13 cellular contexts compared by ENCODE assay signal in genomic region chr17:59791603-59792457, GRCh38.
A peak's percentile ranks its signal among the peaks of the same experiment; 100 is the strongest.
DNase-seq lines count a peak whose midpoint lies in the region; ATAC-seq, FAIRE-seq and TF ChIP-seq lines count a peak whose summit lies in the region.
"Had no signal": no experiment of that assay in that cellular context is flagged by ENCODE, and none has a peak within 500 bp of the region (broad histone marks: within the 10 kb centered on the region; RNA-seq: fewer than 3 reads in every experiment).

No MANE protein-coding gene starts in this region.

- dilution Hi-C loops in endothelial cell of umbilical vein (cut with MboI; ENCODE audit: extremely low pct_ligation_motif_present, low sequenced_read_pairs), result no loop called here

- H3K27me3 Mint-ChIP-seq in CD4-positive, alpha-beta T cell, result no peaks in the 10 kb centered on the region

- H3K4me1 Mint-ChIP-seq in CD4-positive, alpha-beta T cell (ENCODE audit: low read depth), result peaks cover 10% of the 10 kb centered on the region

- no peaks in the 10 kb centered on the region for H3K27me3 ChIP-seq in CD4-positive, alpha-beta T cell (ENCODE audit: control insufficient read depth, insufficient read depth, low read length)
- H3K27me3 ChIP-seq in Panc1 (ENCODE audit: control insufficient read depth, insufficient read depth, low read length), result no peaks in the 10 kb centered on the region
- no peaks in the 10 kb centered on the region for H3K27me3 ChIP-seq in endothelial cell of umbilical vein (ENCODE audit: control insufficient read depth in 2 of 2, insufficient read depth in 2 of 2, low read length in 2 of 2)
- H3K27me3 ChIP-seq: uterus had no signal

- no peak for TF ChIP-seq CTCF in CD4-positive, alpha-beta T cell (IDR thresholded peaks at IDR 0.05)
- no peak for TF ChIP-seq CTCF in Panc1 (IDR thresholded peaks at IDR 0.05)
- no peak for TF ChIP-seq CTCF in endothelial cell of umbilical vein (IDR thresholded peaks at IDR 0.05; ENCODE audit: extremely low read depth in 1 of 2, insufficient read depth in 1 of 2, low read depth in 1 of 2, low read length in 2 of 2)
- no peak for TF ChIP-seq CTCF in lower leg skin (IDR thresholded peaks at IDR 0.05)

- peak; percentile 68 for FAIRE-seq in endothelial cell of umbilical vein (lab: Jason Lieb, UNC)
- FAIRE-seq: H54 had no signal

- no peak overlapping the region for H2AFZ ChIP-seq in endothelial cell of umbilical vein (ENCODE audit: low read depth, low read length)

- H4K20me1 ChIP-seq in endothelial cell of umbilical vein (replicated peaks; ENCODE audit: control insufficient read depth, extremely low read depth, insufficient read depth, low read length), result no peaks in the 10 kb centered on the region

- H3K4me3 Mint-ChIP-seq in CD4-positive, alpha-beta T cell, result no peak overlapping the region

- peak overlapping the region; percentile 51 for H3K9ac ChIP-seq in endothelial cell of umbilical vein (replicated peaks; ENCODE audit: extremely low read depth, insufficient read depth, low read length)

- H3K79me2 ChIP-seq in endothelial cell of umbilical vein (ENCODE audit: control insufficient read depth, insufficient read depth, low read length), result peaks cover 2% of the 10 kb centered on the region

- DNase-seq in CD4-positive, alpha-beta T cell, result no peak
- DNase-seq in Panc1 (ENCODE audit: low read depth, low spot score), result no peak
- peak; percentile 85 for DNase-seq in endothelial cell of umbilical vein (ENCODE audit: low read depth, low spot score)
- DNase-seq in pulmonary artery endothelial cell (ENCODE audit: low read depth, low spot score), result peak; percentile 82
- no peak for DNase-seq in SKM-1 treated with dmso at 0.1 percent for 144 hours (lab: John Stamatoyannopoulos, UW; ENCODE audit: unreplicated experiment)
- DNase-seq in KG1 (lab: John Stamatoyannopoulos, UW), result no peak
- no peak for DNase-seq in lower leg skin (ENCODE audit: low spot score in 2 of 2)
- DNase-seq: activated CD8-positive, alpha-beta memory T cell treated with anti-CD3 and anti-CD28 coated beads, Interleukin-2, amount 50 U/mL, for 48 hours; MM.1S; NCI-H774; uterus had no signal

- CTCF ChIA-PET in CD4-positive, alpha-beta T cell (lab: Charles Lee), result no interaction called here
- CTCF ChIA-PET in Panc1 (lab: Charles Lee) (no interaction called here), endothelial cell of umbilical vein (lab: Charles Lee) (interaction anchor here (0.6 to 1.5 kb wide), 5 partner anchors 9 to 67 kb away, joined by 3 to 5 read pairs (median 5); no protein-coding TSS in a partner anchor)

- no peak for ATAC-seq in CD4-positive, alpha-beta T cell (ENCODE audit: poor library complexity)
- no peak for ATAC-seq in Panc1
- no peak for ATAC-seq in GM18907 (IDR thresholded peaks at IDR 0.05; ENCODE audit: unreplicated experiment)

- no peak for TF ChIP-seq POLR2A in endothelial cell of umbilical vein (IDR thresholded peaks at IDR 0.05; ENCODE audit: low read depth, low read length)
- no peak for TF ChIP-seq POLR2A in lower leg skin (IDR thresholded peaks at IDR 0.05)

- H3K9me3 ChIP-seq in CD4-positive, alpha-beta T cell (ENCODE audit: control insufficient read depth, low read length), result no peaks in the 10 kb centered on the region
- H3K9me3 ChIP-seq in Panc1 (ENCODE audit: control insufficient read depth, insufficient read depth, low read depth, low read length) (no peaks in the 10 kb centered on the region), endothelial cell of umbilical vein (replicated peaks; ENCODE audit: control insufficient read depth, insufficient read depth, low read length) (no peaks in the 10 kb centered on the region)
- H3K9me3 ChIP-seq: uterus had no signal

- H3K4me3 ChIP-seq in Panc1 (ENCODE audit: low read depth in 2 of 2, low read length in 2 of 2) (no peak overlapping the region), endothelial cell of umbilical vein (replicated peaks in 1 of 3; ENCODE audit: insufficient read depth in 1 of 3, low read depth in 1 of 3, low read length in 3 of 3) (no peak overlapping the region), lower leg skin (ENCODE audit: low read depth, poor library complexity, severe bottlenecking) (no peak overlapping the region)
- H3K4me3 ChIP-seq: uterus had no signal

- no TSS peak for BruUV-seq in Panc1 (replicated peaks; lab: Mats Ljungman, UMichigan)
- TSS peak; percentile 88 for BruUV-seq in endothelial cell of umbilical vein (replicated peaks; lab: Mats Ljungman, UMichigan)

- in situ Hi-C loops in Panc1 (cut with HindIII; ENCODE audit: low pct_unique_long_range_greater_than_20kb, low sequenced_read_pairs), result no loop called here

- WGBS in lower leg skin, 2 donors, result 91 to 95% methylated on average over 7 of the region's 7 CpGs

- no peaks in the 10 kb centered on the region for H3K9me1 ChIP-seq in endothelial cell of umbilical vein (replicated peaks; ENCODE audit: control insufficient read depth, extremely low read depth, insufficient read depth, low read length)

- H3K4me2 ChIP-seq in endothelial cell of umbilical vein (ENCODE audit: insufficient read depth, low read length), result peak overlapping the region; percentile 51

- H3K4me1 ChIP-seq in Panc1 (ENCODE audit: control insufficient read depth, insufficient read depth, low read length) (peaks cover 22% of the 10 kb centered on the region), endothelial cell of umbilical vein (ENCODE audit: control insufficient read depth, extremely low read depth, insufficient read depth, low read length) (peaks cover 37% of the 10 kb centered on the region)
- H3K4me1 ChIP-seq: uterus had no signal

- POLR2A ChIA-PET in CD4-positive, alpha-beta T cell (lab: Charles Lee), result interaction anchor here (1.1 kb wide), 1 partner anchor 9 kb away, joined by 3 read pairs; no protein-coding TSS in a partner anchor
- POLR2A ChIA-PET in Panc1 (lab: Charles Lee) (no interaction called here), endothelial cell of umbilical vein (lab: Charles Lee) (interaction anchor here (0.8 to 1.3 kb wide), 4 partner anchors 9 to 46 kb away, joined by 3 to 9 read pairs (median 4); no protein-coding TSS in a partner anchor)

- no peak overlapping the region for H3K27ac ChIP-seq in CD4-positive, alpha-beta T cell (ENCODE audit: low read depth, low read length)
- H3K27ac ChIP-seq in Panc1 (ENCODE audit: low read length), result peak overlapping the region; percentile 100
- peak overlapping the region; percentile 94 for H3K27ac ChIP-seq in endothelial cell of umbilical vein (ENCODE audit: insufficient read depth, low read depth, low read length)
- H3K27ac ChIP-seq: uterus had no signal

- H3K36me3 Mint-ChIP-seq in CD4-positive, alpha-beta T cell (ENCODE audit: low read depth), result peaks cover 29% of the 10 kb centered on the region

- H3K36me3 ChIP-seq in Panc1 (ENCODE audit: control insufficient read depth, insufficient read depth, low read length) (peaks cover 5% of the 10 kb centered on the region), endothelial cell of umbilical vein (ENCODE audit: control insufficient read depth in 2 of 2, extremely low read depth in 1 of 2, insufficient read depth in 2 of 2, low read length in 2 of 2) (no peaks in the 10 kb centered on the region)
- H3K36me3 ChIP-seq: uterus had no signal

- peak overlapping the region; percentile 49 for H3K27ac Mint-ChIP-seq in CD4-positive, alpha-beta T cell

- intact Hi-C loops in CD4-positive, alpha-beta T cell (cut with DNase I, micrococcal nuclease), result no loop called here
- intact Hi-C loops in Panc1 (cut with micrococcal nuclease; ENCODE audit: unreplicated experiment) (no loop called here), endothelial cell of umbilical vein (cut with micrococcal nuclease) (loop anchor here (1.0 kb wide), 2 partner anchors 36 to 45 kb away; no protein-coding TSS in a partner anchor), lower leg skin (cut with DNase I; ENCODE audit: low total_unique reads) (no loop called here)

- no peaks in the 10 kb centered on the region for H3K9me3 Mint-ChIP-seq in CD4-positive, alpha-beta T cell

TF ChIP-seq in endothelial cell of umbilical vein, 7 proteins besides CTCF, POLR2A, EP300 and RAD21:
- TF ChIP-seq JUN (IDR thresholded peaks at IDR 0.05; ENCODE audit: borderline replicate concordance, insufficient read depth, insufficient read length, low read depth) (no peak), FOS (IDR thresholded peaks at IDR 0.05; ENCODE audit: borderline replicate concordance, insufficient read depth, low read length) (no peak), MYC (IDR thresholded peaks at IDR 0.05; ENCODE audit: low read depth, low read length) (no peak), GATA2 (IDR thresholded peaks at IDR 0.05; ENCODE audit: insufficient read depth, insufficient read length, low read depth, low read length) (no peak), MAX (IDR thresholded peaks at IDR 0.05; ENCODE audit: insufficient read depth, insufficient read length) (no peak), EZH2 (IDR thresholded peaks at IDR 0.05; ENCODE audit: borderline replicate concordance, low read depth, low read length, severe bottlenecking) (no peak), POLR2AphosphoS5 (IDR thresholded peaks at IDR 0.05; ENCODE audit: insufficient read depth, low read depth, low read length) (no peak)

Comparison
In these comparisons a context has a peak if more than half of its experiments do, and no peak if none do; other contexts are left out.
1. DNase-seq: peak in endothelial cell of umbilical vein (single experiment) and pulmonary artery endothelial cell (single experiment); none in CD4-positive, alpha-beta T cell (0 of 10), Panc1 (single experiment), SKM-1 treated with dmso at 0.1 percent for 144 hours (single experiment), KG1 (single experiment) and lower leg skin (0 of 2).